9 cellular contexts compared by ENCODE assay signal in the genomic region with DNA sequence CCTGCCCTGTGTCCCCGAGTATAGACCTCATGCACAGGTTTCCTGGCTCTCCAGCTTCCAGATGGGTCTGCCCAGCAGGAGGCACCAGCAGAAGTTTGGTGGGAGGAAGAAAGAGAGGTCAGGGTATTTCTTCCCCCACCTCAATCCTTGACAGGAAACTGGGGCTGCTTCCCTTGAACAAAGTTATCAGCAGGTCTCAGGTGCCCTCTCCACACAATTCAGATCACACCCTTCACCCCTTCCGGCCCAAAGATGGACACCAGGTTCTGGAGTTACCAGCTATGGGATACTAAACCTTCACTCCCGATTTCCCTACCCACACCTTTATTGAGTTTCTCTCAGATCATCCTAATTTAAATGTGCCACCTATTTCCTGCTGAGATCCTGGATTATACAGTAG. TPM values are rescaled to one million over a fixed set of nuclear protein-coding genes. Genes with fewer than 3 reads are reported as not detected.
DNase-seq lines count a peak whose midpoint lies in the region; ATAC-seq and TF ChIP-seq lines count a peak whose summit lies in the region.
"Had no signal": no experiment of that assay in that cellular context is flagged by ENCODE, and none has a peak within 500 bp of the region (broad histone marks: within the 10 kb centered on the region; RNA-seq: fewer than 3 reads in every experiment).

No MANE protein-coding gene starts in this region.

- TF ChIP-seq POLR2A in transverse colon (IDR thresholded peaks at IDR 0.05), result no peak

- intact Hi-C loops in left lung (cut with DNase I) (no loop called here), transverse colon (cut with DNase I; ENCODE audit: low total_unique reads) (loop anchor here (2.0 to 10.0 kb wide), 4 partner anchors 58 to 1605 kb away; partner anchors contain the start of genes TMEM263 and USP30)

- H3K4me3 Mint-ChIP-seq in activated naive CD4-positive, alpha-beta T cell treated with anti-CD3 and anti-CD28 coated beads, Interleukin-2, amount 50 U/mL, for 24 hours, result peak overlapping the region; percentile 98
- H3K4me3 Mint-ChIP-seq in activated naive CD8-positive, alpha-beta T cell treated with anti-CD3 and anti-CD28 coated beads, Interleukin-2, amount 50 U/mL, for 24 hours, result peak overlapping the region; percentile 100

- WGBS in transverse colon (ENCODE audit: low coverage in 1 of 2), 2 donors, result 25 to 31% methylated on average over 2 to 3 of the region's 3 CpGs

- H3K4me1 ChIP-seq in left lung, result peaks cover 18 to 72% of the 10 kb centered on the region in 2 donors
- H3K4me1 ChIP-seq in transverse colon, result peaks cover 19 to 59% (median 43%) of the 10 kb centered on the region in 4 donors

- in situ Hi-C loops in transverse colon (cut with MboI; ENCODE audit: low pct_ligation_motif_present in 1 of 4, low pct_unique_long_range_greater_than_20kb in 1 of 4, low sequenced_read_pairs in 3 of 4), result loop anchor here in 3 of 4 donors (10.0 to 25.0 kb wide), 3 partner anchors 55 to 528 kb away; partner anchors contain the start of genes ALKBH2 (in 2 of the 3) and UNG (in 2 of the 3)

- TF ChIP-seq EP300 in transverse colon (IDR thresholded peaks at IDR 0.05; ENCODE audit: low read depth), result no peak

- H3K27ac ChIP-seq in left lung (no peak overlapping the region), transverse colon (peak overlapping the region in 3 of 4 donors; percentile 90 to 97 (median 95))

- H3K4me1 Mint-ChIP-seq in activated naive CD4-positive, alpha-beta T cell treated with anti-CD3 and anti-CD28 coated beads, Interleukin-2, amount 50 U/mL, for 24 hours, result peaks cover 62% of the 10 kb centered on the region
- peaks cover 72% of the 10 kb centered on the region for H3K4me1 Mint-ChIP-seq in activated naive CD8-positive, alpha-beta T cell treated with anti-CD3 and anti-CD28 coated beads, Interleukin-2, amount 50 U/mL, for 24 hours

- H3K9me3 ChIP-seq in left lung (no peaks in the 10 kb centered on the region), transverse colon (no peaks in the 10 kb centered on the region)

- H3K4me3 ChIP-seq in left lung (peak overlapping the region; percentile 71 to 98), transverse colon (peak overlapping the region in 3 of 4 donors; percentile 71 to 97 (median 94))

- H3K36me3 Mint-ChIP-seq in activated naive CD4-positive, alpha-beta T cell treated with anti-CD3 and anti-CD28 coated beads, Interleukin-2, amount 50 U/mL, for 24 hours, result peaks cover 5% of the 10 kb centered on the region
- H3K36me3 Mint-ChIP-seq in activated naive CD8-positive, alpha-beta T cell treated with anti-CD3 and anti-CD28 coated beads, Interleukin-2, amount 50 U/mL, for 24 hours (ENCODE audit: low read depth), result peaks cover 31% of the 10 kb centered on the region

- H3K9me3 Mint-ChIP-seq in activated naive CD4-positive, alpha-beta T cell treated with anti-CD3 and anti-CD28 coated beads, Interleukin-2, amount 50 U/mL, for 24 hours, result no peaks in the 10 kb centered on the region
- H3K9me3 Mint-ChIP-seq in activated naive CD8-positive, alpha-beta T cell treated with anti-CD3 and anti-CD28 coated beads, Interleukin-2, amount 50 U/mL, for 24 hours, result no peaks in the 10 kb centered on the region

- H3K36me3 ChIP-seq in left lung (peaks cover 0 to 21% of the 10 kb centered on the region in 2 donors), transverse colon (peaks cover 0 to 9% (median 3%) of the 10 kb centered on the region in 4 donors)

- no peak for ATAC-seq in activated naive CD8-positive, alpha-beta T cell treated with anti-CD3 and anti-CD28 coated beads, Interleukin-2, amount 50 U/mL, for 24 hours
- ATAC-seq in left lung (no peak), GM21576 (IDR thresholded peaks at IDR 0.05; ENCODE audit: unreplicated experiment) (no peak)

- TF ChIP-seq CTCF in left lung (IDR thresholded peaks at IDR 0.05) (no peak), transverse colon (IDR thresholded peaks at IDR 0.05) (no peak)

- no peaks in the 10 kb centered on the region for H3K27me3 ChIP-seq in left lung
- no peaks in the 10 kb centered on the region for H3K27me3 ChIP-seq in transverse colon

- peak overlapping the region; percentile 99 for H3K27ac Mint-ChIP-seq in activated naive CD4-positive, alpha-beta T cell treated with anti-CD3 and anti-CD28 coated beads, Interleukin-2, amount 50 U/mL, for 24 hours
- peak overlapping the region; percentile 100 for H3K27ac Mint-ChIP-seq in activated naive CD8-positive, alpha-beta T cell treated with anti-CD3 and anti-CD28 coated beads, Interleukin-2, amount 50 U/mL, for 24 hours

- no peak for DNase-seq in activated naive CD4-positive, alpha-beta T cell treated with anti-CD3 and anti-CD28 coated beads, Interleukin-2, amount 50 U/mL, for 16 hours
- no peak for DNase-seq in activated naive CD8-positive, alpha-beta T cell treated with anti-CD3 and anti-CD28 coated beads, Interleukin-2, amount 50 U/mL, for 24 hours
- DNase-seq in left lung (no peak), transverse colon (no peak), SW480 (ENCODE audit: low spot score) (no peak), dedifferentiated amniotic fluid mesenchymal stem cell (ENCODE audit: extremely low spot score) (no peak)

- no peaks in the 10 kb centered on the region for H3K27me3 Mint-ChIP-seq in activated naive CD4-positive, alpha-beta T cell treated with anti-CD3 and anti-CD28 coated beads, Interleukin-2, amount 50 U/mL, for 24 hours
- H3K27me3 Mint-ChIP-seq in activated naive CD8-positive, alpha-beta T cell treated with anti-CD3 and anti-CD28 coated beads, Interleukin-2, amount 50 U/mL, for 24 hours, result no peaks in the 10 kb centered on the region

RNA-seq across cellular contexts. Expression of gene SART3, which starts 1.2 kb away (rescaled TPM):
- total RNA-seq in left lung (10 to 100 TPM; 35.1 to 41.7 TPM), transverse colon (100 to 1,000 TPM in 1 of 4 donors, 10 to 100 TPM in 3; 25.3 to 177 (median 77.4) TPM)

RNA-seq across cellular contexts. Expression of gene ISCU, which starts 2.6 kb away (rescaled TPM):
- total RNA-seq in left lung (100 to 1,000 TPM in 1 of 2 donors, 10 to 100 TPM in 1; 97.9 to 147 TPM), transverse colon (100 to 1,000 TPM; 113 to 155 (median 130) TPM)

RNA-seq across cellular contexts. Expression of gene TMEM119, which starts 38.1 kb away (rescaled TPM):
- 10 to 100 TPM; 50.5 to 90.9 TPM for total RNA-seq in left lung
- 10 to 100 TPM in 2 of 4 donors, 1 to 10 TPM in 2; 3.3 to 18.3 (median 9.7) TPM for total RNA-seq in transverse colon
- total RNA-seq: HT-29 had no signal

RNA-seq across cellular contexts. Expression of gene FICD, which starts 44.7 kb away (rescaled TPM):
- total RNA-seq in left lung (10 to 100 TPM in 1 of 2 donors, 1 to 10 TPM in 1; 7.7 to 13.2 TPM), transverse colon (1 to 10 TPM; 1.1 to 9.6 (median 6.2) TPM)

Comparison
In these comparisons a context has a peak if more than half of its experiments do, and no peak if none do; other contexts are left out.
1. H3K27ac ChIP-seq: peak in transverse colon (3 of 4); none in left lung (0 of 2).